In the genomic region with DNA sequence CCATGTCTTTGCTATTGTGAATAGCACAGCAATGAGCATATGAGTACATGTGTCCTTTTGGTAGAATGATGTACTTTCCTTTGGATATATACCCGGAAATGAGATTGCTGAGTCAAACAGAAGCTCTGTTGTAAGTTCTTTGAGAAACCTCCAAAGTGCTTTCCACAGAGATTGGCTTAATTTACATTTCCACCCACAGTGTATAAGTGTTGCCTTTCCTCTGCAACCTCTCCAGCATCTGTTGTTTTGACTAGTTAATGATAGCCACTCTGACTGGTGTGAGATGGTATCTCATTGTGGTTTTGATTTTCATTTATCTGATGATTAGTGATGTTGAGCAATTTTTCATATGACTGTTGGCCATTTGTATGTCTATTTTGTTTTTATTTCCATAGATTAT, we compare ENCODE assay signal across 31 cellular contexts.
"Had no signal": no experiment of that assay in that cellular context is flagged by ENCODE, and none has a peak within 500 bp of the region (broad histone marks: within the 10 kb centered on the region; RNA-seq: fewer than 3 reads in every experiment).

No MANE protein-coding gene starts in this region.

- DNase-seq: activated CD4-positive, alpha-beta T cell treated with anti-CD3 and anti-CD28 coated beads for 36 hours; activated CD4-positive, alpha-beta T cell treated with anti-CD3 and anti-CD28 coated beads, Interleukin-2, amount 50 U/mL, for 1 hour; activated CD8-positive, alpha-beta memory T cell treated with anti-CD3 and anti-CD28 coated beads, Interleukin-2, amount 50 U/mL, for 4 hours; activated CD8-positive, alpha-beta T cell treated with anti-CD3 and anti-CD28 coated beads for 36 hours; activated gamma-delta T cell treated with Interleukin-2 at 50 U/mL for 16 hours; activated naive CD4-positive, alpha-beta T cell treated with anti-CD3 and anti-CD28 coated beads, Interleukin-2, amount 10 ng/mL, durations not matched to agents 7 days and 5 days; activated naive CD8-positive, alpha-beta T cell treated with anti-CD3 and anti-CD28 coated beads for 36 hours; activated T-cell treated with anti-CD3 and anti-CD28 coated beads, Interleukin-2, amount 50 U/mL, for 72 hours; anterior cingulate cortex; caudate nucleus; MG63; MV-4-11; NCI-H1092 treated with DMSO at 0.1 percent for 48 hours; NCI-H1417 treated with DMSO at 0.1 percent for 48 hours; NCI-H1694; NCI-H2029; NCI-H2107; NCI-H2171 treated with DMSO at 0.1 percent for 48 hours; NCI-H226; NCI-H526 treated with DMSO at 0.1 percent for 48 hours; NCI-H82; OCI-M1; RPMI8226; T-cell; T-helper 2 cell; T1000 had no signal

- H3K27me3 ChIP-seq: breast epithelium, MG63 had no signal

- H3K4me1 Mint-ChIP-seq: activated CD4-positive, alpha-beta T cell treated with anti-CD3 and anti-CD28 coated beads for 36 hours; activated naive CD4-positive, alpha-beta T cell treated with anti-CD3 and anti-CD28 coated beads, Interleukin-2, amount 10 ng/mL, durations not matched to agents 7 days and 5 days; activated naive CD8-positive, alpha-beta T cell treated with anti-CD3 and anti-CD28 coated beads for 36 hours; T-cell had no signal

- H3K4me1 ChIP-seq: breast epithelium had no signal

- H3K36me3 Mint-ChIP-seq: activated naive CD4-positive, alpha-beta T cell treated with anti-CD3 and anti-CD28 coated beads, Interleukin-2, amount 10 ng/mL, durations not matched to agents 7 days and 5 days; activated naive CD8-positive, alpha-beta T cell treated with anti-CD3 and anti-CD28 coated beads for 36 hours; T-cell had no signal

- ATAC-seq: activated CD4-positive, alpha-beta T cell treated with anti-CD3 and anti-CD28 coated beads for 36 hours; activated CD8-positive, alpha-beta T cell treated with anti-CD3 and anti-CD28 coated beads for 36 hours; activated T-cell treated with anti-CD3 and anti-CD28 coated beads, Interleukin-2, amount 50 U/mL, for 72 hours; Panc1; Right ventricle myocardium inferior; T-cell had no signal

- H3K27ac Mint-ChIP-seq: activated CD4-positive, alpha-beta T cell treated with anti-CD3 and anti-CD28 coated beads for 36 hours; activated CD8-positive, alpha-beta T cell treated with anti-CD3 and anti-CD28 coated beads for 36 hours; activated naive CD4-positive, alpha-beta T cell treated with anti-CD3 and anti-CD28 coated beads, Interleukin-2, amount 10 ng/mL, durations not matched to agents 7 days and 5 days; activated naive CD8-positive, alpha-beta T cell treated with anti-CD3 and anti-CD28 coated beads for 36 hours; activated T-cell treated with anti-CD3 and anti-CD28 coated beads, Interleukin-2, amount 50 U/mL, for 72 hours; activated T-helper 2 cell treated with anti-CD3 and anti-CD28 coated beads, Interferon-gamma antibody, Interleukin-2, Interleukin-4, amounts not matched to agents 10 μg/mL and 5 μg/mL and 100 μg/mL, durations not matched to agents 14 hours and 24 hours and 36 hours; T-cell had no signal

- H3K4me3 Mint-ChIP-seq: activated CD4-positive, alpha-beta T cell treated with anti-CD3 and anti-CD28 coated beads for 36 hours; activated CD8-positive, alpha-beta T cell treated with anti-CD3 and anti-CD28 coated beads for 36 hours; activated naive CD4-positive, alpha-beta T cell treated with anti-CD3 and anti-CD28 coated beads, Interleukin-2, amount 10 ng/mL, durations not matched to agents 7 days and 5 days; activated naive CD8-positive, alpha-beta T cell treated with anti-CD3 and anti-CD28 coated beads for 36 hours; activated T-cell treated with anti-CD3 and anti-CD28 coated beads, Interleukin-2, amount 50 U/mL, for 72 hours; T-cell had no signal

- H3K4me3 ChIP-seq: breast epithelium, MG63, SK-N-MC had no signal

- H3K36me3 ChIP-seq: breast epithelium, MG63 had no signal

- H3K27me3 Mint-ChIP-seq: activated CD4-positive, alpha-beta T cell treated with anti-CD3 and anti-CD28 coated beads for 36 hours; activated CD8-positive, alpha-beta T cell treated with anti-CD3 and anti-CD28 coated beads for 36 hours; activated naive CD4-positive, alpha-beta T cell treated with anti-CD3 and anti-CD28 coated beads, Interleukin-2, amount 10 ng/mL, durations not matched to agents 7 days and 5 days; activated naive CD8-positive, alpha-beta T cell treated with anti-CD3 and anti-CD28 coated beads for 36 hours; T-cell had no signal
